8 cellular contexts compared by ENCODE assay signal in the genomic region with DNA sequence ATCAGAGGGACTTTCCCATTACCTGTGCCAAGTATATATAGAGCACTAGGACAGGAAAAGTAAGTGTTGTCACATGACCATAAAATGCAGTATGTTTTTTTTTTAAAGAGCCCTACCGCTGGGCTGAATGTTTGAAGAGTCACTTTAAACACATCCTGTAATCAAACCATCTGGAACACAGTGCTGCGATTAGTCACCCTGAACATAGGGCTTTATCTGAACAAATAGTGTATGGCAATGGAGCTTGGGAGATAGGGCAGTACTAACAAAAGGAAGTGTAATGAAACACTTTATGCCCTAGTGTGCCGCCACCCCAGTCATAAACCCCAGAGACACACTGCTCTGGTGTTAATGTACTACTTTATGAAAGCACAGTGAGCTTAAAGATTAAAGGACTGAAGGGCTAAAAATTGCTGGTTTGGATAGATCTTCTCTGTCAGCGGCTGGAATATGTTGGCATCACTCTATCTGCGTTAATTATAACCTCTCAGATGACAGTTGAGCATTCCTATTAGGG.
DNase-seq lines count a peak whose midpoint lies in the region; TF ChIP-seq lines count a peak whose summit lies in the region.

No MANE protein-coding gene starts in this region.

- CTCF ChIA-PET in RWPE1 (lab: Yijun Ruan, JAX), result interaction anchor here (0.6 kb wide), 2 partner anchors 521 to 667 kb away, joined by 3 read pairs; no protein-coding TSS in a partner anchor

- H3K4me1 ChIP-seq in skeletal muscle tissue (ENCODE audit: control insufficient read depth in 3 of 3, insufficient read depth in 3 of 3, low read length in 3 of 3), result peaks cover 42 to 55% (median 50%) of the 10 kb centered on the region in 3 donors
- no peaks in the 10 kb centered on the region for H3K4me1 ChIP-seq in effector memory CD4-positive, alpha-beta T cell (ENCODE audit: control insufficient read depth, insufficient read depth, low read length, poor library complexity, severe bottlenecking)

- H3K36me3 ChIP-seq in skeletal muscle tissue (ENCODE audit: control insufficient read depth in 3 of 3, insufficient read depth in 3 of 3, low read length in 3 of 3), result no peaks in the 10 kb centered on the region
- no peaks in the 10 kb centered on the region for H3K36me3 ChIP-seq in effector memory CD4-positive, alpha-beta T cell (ENCODE audit: control insufficient read depth, insufficient read depth, low read length)

- no peak overlapping the region for H3K27ac ChIP-seq in RWPE1
- peak overlapping the region; percentile 73 for H3K27ac ChIP-seq in skeletal muscle tissue (ENCODE audit: low read depth, low read length)
- no peak overlapping the region for H3K27ac ChIP-seq in effector memory CD4-positive, alpha-beta T cell (ENCODE audit: insufficient read depth, low read length, poor library complexity, severe bottlenecking)

- H3K27me3 ChIP-seq in skeletal muscle tissue (ENCODE audit: control insufficient read depth in 3 of 3, insufficient read depth in 3 of 3, low read length in 3 of 3), result no peaks in the 10 kb centered on the region
- H3K27me3 ChIP-seq in effector memory CD4-positive, alpha-beta T cell (replicated peaks; ENCODE audit: control insufficient read depth, insufficient read depth, low read length, poor library complexity, severe bottlenecking), result peaks cover 11% of the 10 kb centered on the region

- DNase-seq in DMS79 (lab: John Stamatoyannopoulos, UW) (peak; percentile 69), LoVo (ENCODE audit: low spot score) (peak; percentile 93), RWPE1 (ENCODE audit: low spot score) (peak; percentile 80), foreskin fibroblast (peak; percentile 90 to 94)
- DNase-seq in effector memory CD4-positive, alpha-beta T cell, result no peak
- DNase-seq in activated T-cell treated with anti-CD3 and anti-CD28 coated beads, Interleukin-2, amount 50 U/mL, for 48 hours, result no peak
- DNase-seq in activated CD8-positive, alpha-beta memory T cell treated with anti-CD3 and anti-CD28 coated beads, Interleukin-2, amount 50 U/mL, for 48 hours, result no peak

- POLR2A ChIA-PET in RWPE1 (lab: Yijun Ruan, JAX; ENCODE audit: low non-redundant PET), result no interaction called here

- no peak for TF ChIP-seq CTCF in RWPE1 (conservative IDR thresholded peaks at IDR 0.05; ENCODE audit: low read depth)
- TF ChIP-seq CTCF in foreskin fibroblast (IDR thresholded peaks at IDR 0.05; ENCODE audit: low read depth, low read length), result no peak

- no peaks in the 10 kb centered on the region for H3K9me3 ChIP-seq in skeletal muscle tissue (ENCODE audit: control insufficient read depth in 3 of 3, low read length in 3 of 3)
- H3K9me3 ChIP-seq in effector memory CD4-positive, alpha-beta T cell (ENCODE audit: control insufficient read depth, low read length), result no peaks in the 10 kb centered on the region

- H3K9ac ChIP-seq in skeletal muscle tissue (ENCODE audit: low read depth in 1 of 3, low read length in 3 of 3), result peak overlapping the region; percentile 26 to 71 (median 62)

- H3K4me3 ChIP-seq in foreskin fibroblast (ENCODE audit: low read depth in 1 of 2, low read length in 2 of 2), result peak overlapping the region in 1 of 2 donors; percentile 33
- peak overlapping the region; percentile 36 to 38 (median 37) for H3K4me3 ChIP-seq in skeletal muscle tissue (ENCODE audit: low read length in 3 of 3)
- no peak overlapping the region for H3K4me3 ChIP-seq in effector memory CD4-positive, alpha-beta T cell (ENCODE audit: insufficient read depth, low read depth, low read length, poor library complexity, severe bottlenecking)

Comparison
In these comparisons a context has a peak if more than half of its experiments do, and no peak if none do; other contexts are left out.
1. DNase-seq: peak in DMS79 (single experiment), LoVo (single experiment), RWPE1 (single experiment) and foreskin fibroblast (2 of 2); none in effector memory CD4-positive, alpha-beta T cell (0 of 3), activated T-cell treated with anti-CD3 and anti-CD28 coated beads, Interleukin-2, amount 50 U/mL, for 48 hours (0 of 2) and activated CD8-positive, alpha-beta memory T cell treated with anti-CD3 and anti-CD28 coated beads, Interleukin-2, amount 50 U/mL, for 48 hours (single experiment).